ENCODE assay signal across 26 cellular contexts in genomic region chr9:129354498-129354897, GRCh38.
"Had no signal": no experiment of that assay in that cellular context is flagged by ENCODE, and none has a peak within 500 bp of the region (broad histone marks: within the 10 kb centered on the region; RNA-seq: fewer than 3 reads in every experiment).

No MANE protein-coding gene starts in this region.

- H3K36me3 Mint-ChIP-seq: activated CD4-positive, alpha-beta memory T cell treated with anti-CD3 and anti-CD28 coated beads for 36 hours had no signal

- H3K27me3 Mint-ChIP-seq: activated naive CD4-positive, alpha-beta T cell treated with anti-CD3 and anti-CD28 coated beads, Interleukin-2, amount 50 U/mL, for 24 hours; activated T-helper 17 cell treated with anti-CD3 and anti-CD28 coated beads, Interleukin-2, amount 50 U/mL, for 72 hours had no signal

- DNase-seq: activated CD4-positive, alpha-beta memory T cell treated with anti-CD3 and anti-CD28 coated beads for 36 hours; activated CD4-positive, alpha-beta T cell treated with anti-CD3 and anti-CD28 coated beads, Interleukin-2, amount 10 ng/mL, durations not matched to agents 24 days and 14 days; activated CD4-positive, CD25-positive, alpha-beta regulatory T cell treated with anti-CD3 and anti-CD28 coated beads, Interleukin-2, amount 50 U/mL, for 72 hours; activated CD8-positive, alpha-beta memory T cell treated with anti-CD3 and anti-CD28 coated beads, Interleukin-2, amount 50 U/mL, for 48 hours; activated naive CD8-positive, alpha-beta T cell treated with anti-CD3 and anti-CD28 coated beads, Interleukin-2, amount 50 U/mL, for 24 hours; activated T-cell treated with anti-CD3 and anti-CD28 coated beads, Interleukin-2, amount 50 U/mL, for 24 hours; amygdala; effector CD8-positive, alpha-beta T cell; gastrocnemius medialis; glutamatergic neuron; left ventricle myocardium inferior; naive thymus-derived CD4-positive, alpha-beta T cell; spleen; stimulated activated naive CD4-positive, alpha-beta T cell treated with Interleukin-2 at 50 U/mL for 16 hours; T-helper 17 cell; T1000 had no signal

- ATAC-seq: activated naive CD8-positive, alpha-beta T cell treated with anti-CD3 and anti-CD28 coated beads, Interleukin-2, amount 50 U/mL, for 24 hours; activated T-helper 17 cell treated with anti-CD3 and anti-CD28 coated beads, Interleukin-2, amount 50 U/mL, for 72 hours; gastrocnemius medialis; naive thymus-derived CD4-positive, alpha-beta T cell; right cardiac atrium; T-helper 17 cell had no signal

- FAIRE-seq: bronchial epithelial cell, colon, islet of Langerhans, urothelium cell line had no signal

- H3K27ac ChIP-seq: gastrocnemius medialis had no signal

- H3K4me3 ChIP-seq: gastrocnemius medialis, left ventricle myocardium inferior, spleen, tibial nerve had no signal

- H3K9me3 ChIP-seq: gastrocnemius medialis had no signal

- H3K27me3 ChIP-seq: tibial nerve had no signal

- H3K36me3 ChIP-seq: gastrocnemius medialis, left ventricle myocardium inferior, spleen, tibial nerve had no signal

- H3K27ac Mint-ChIP-seq: activated CD4-positive, alpha-beta memory T cell treated with anti-CD3 and anti-CD28 coated beads for 36 hours; activated CD4-positive, alpha-beta T cell treated with anti-CD3 and anti-CD28 coated beads, Interleukin-2, amount 10 ng/mL, durations not matched to agents 24 days and 14 days; activated naive CD4-positive, alpha-beta T cell treated with anti-CD3 and anti-CD28 coated beads, Interleukin-2, amount 50 U/mL, for 24 hours; activated naive CD8-positive, alpha-beta T cell treated with anti-CD3 and anti-CD28 coated beads, Interleukin-2, amount 50 U/mL, for 24 hours; activated T-cell treated with anti-CD3 and anti-CD28 coated beads, Interleukin-2, amount 50 U/mL, for 24 hours; activated T-helper 17 cell treated with anti-CD3 and anti-CD28 coated beads, Interleukin-2, amount 50 U/mL, for 72 hours; T-helper 17 cell had no signal

- H3K9me3 Mint-ChIP-seq: activated naive CD4-positive, alpha-beta T cell treated with anti-CD3 and anti-CD28 coated beads, Interleukin-2, amount 50 U/mL, for 24 hours; activated T-helper 17 cell treated with anti-CD3 and anti-CD28 coated beads, Interleukin-2, amount 50 U/mL, for 72 hours; central memory CD8-positive, alpha-beta T cell had no signal

- H3K4me1 Mint-ChIP-seq: activated CD4-positive, alpha-beta T cell treated with anti-CD3 and anti-CD28 coated beads, Interleukin-2, amount 10 ng/mL, durations not matched to agents 24 days and 14 days; activated naive CD4-positive, alpha-beta T cell treated with anti-CD3 and anti-CD28 coated beads, Interleukin-2, amount 50 U/mL, for 24 hours; activated T-helper 17 cell treated with anti-CD3 and anti-CD28 coated beads, Interleukin-2, amount 50 U/mL, for 72 hours had no signal

- H3K4me3 Mint-ChIP-seq: activated CD4-positive, alpha-beta memory T cell treated with anti-CD3 and anti-CD28 coated beads for 36 hours; activated CD4-positive, alpha-beta T cell treated with anti-CD3 and anti-CD28 coated beads, Interleukin-2, amount 10 ng/mL, durations not matched to agents 24 days and 14 days; activated naive CD8-positive, alpha-beta T cell treated with anti-CD3 and anti-CD28 coated beads, Interleukin-2, amount 50 U/mL, for 24 hours; activated T-cell treated with anti-CD3 and anti-CD28 coated beads, Interleukin-2, amount 50 U/mL, for 24 hours; activated T-helper 17 cell treated with anti-CD3 and anti-CD28 coated beads, Interleukin-2, amount 50 U/mL, for 72 hours; central memory CD8-positive, alpha-beta T cell; naive thymus-derived CD4-positive, alpha-beta T cell; neural crest cell; T-helper 17 cell had no signal
